12 cellular contexts compared by ENCODE assay signal in the genomic region with DNA sequence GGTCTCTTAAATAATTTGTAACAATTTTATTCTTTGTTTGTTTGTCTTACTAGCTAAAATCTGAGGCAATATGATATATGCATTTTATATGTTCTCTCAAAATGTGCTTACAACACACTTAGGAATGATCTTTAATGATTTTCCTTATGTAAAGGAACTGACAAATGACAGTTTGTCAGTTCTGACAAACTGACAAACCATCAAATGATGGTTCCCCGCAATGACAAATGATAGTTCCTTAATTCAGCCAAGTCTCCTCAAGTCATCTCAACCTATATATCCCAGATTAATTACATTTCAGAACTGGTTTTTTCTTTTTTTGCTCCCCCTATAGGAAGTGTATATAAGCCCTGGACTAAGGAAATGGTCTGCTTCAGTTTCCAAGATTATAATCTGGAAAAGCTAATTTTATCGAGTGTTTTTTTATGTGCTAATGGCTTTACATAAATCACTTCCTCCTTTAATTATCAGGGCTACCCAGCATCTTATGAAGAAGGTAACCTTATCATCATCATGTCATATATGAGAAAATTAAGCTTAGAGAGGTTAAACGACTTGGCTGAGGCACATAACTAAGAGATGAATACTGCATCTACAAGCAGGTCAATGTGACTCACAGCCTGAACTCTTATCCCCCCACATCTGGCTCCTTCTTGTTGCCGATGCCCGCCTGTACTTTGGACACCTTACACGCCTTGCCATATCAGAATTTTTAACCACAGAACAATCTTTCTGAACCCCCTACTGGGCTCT.
"Had no signal": no experiment of that assay in that cellular context is flagged by ENCODE, and none has a peak within 500 bp of the region (broad histone marks: within the 10 kb centered on the region; RNA-seq: fewer than 3 reads in every experiment).

No MANE protein-coding gene starts in this region.

- H3K4me1 Mint-ChIP-seq: natural killer cell had no signal

- H3K4me3 Mint-ChIP-seq: activated CD8-positive, alpha-beta T cell treated with anti-CD3 and anti-CD28 coated beads, Interleukin-2, amount 10 ng/mL, durations not matched to agents 7 days and 5 days; natural killer cell; T-helper 2 cell treated with Interferon-gamma antibody and Interleukin-4, amounts not matched to agents 5 μg/mL and 100 μg/mL, for 36 hours; type B pancreatic cell had no signal

- ATAC-seq: activated CD8-positive, alpha-beta T cell treated with anti-CD3 and anti-CD28 coated beads, Interleukin-2, amount 10 ng/mL, durations not matched to agents 7 days and 5 days; mucosa of descending colon; natural killer cell had no signal

- DNase-seq: activated CD4-positive, alpha-beta T cell treated with anti-CD3 and anti-CD28 coated beads for 4 hours; activated CD8-positive, alpha-beta memory T cell treated with anti-CD3 and anti-CD28 coated beads, Interleukin-2, amount 50 U/mL, for 48 hours; activated CD8-positive, alpha-beta T cell treated with anti-CD3 and anti-CD28 coated beads, Interleukin-2, amount 10 ng/mL, durations not matched to agents 7 days and 5 days; activated naive CD4-positive, alpha-beta T cell; central memory CD4-positive, alpha-beta T cell; mammary epithelial cell; mucosa of descending colon; natural killer cell; stimulated activated CD4-positive, alpha-beta T cell treated with anti-CD3 and anti-CD28 coated beads, Interleukin-12 subunit alpha, Interleukin-12 subunit beta, amount 100 ng/mL, for 4 hours; stimulated activated naive CD4-positive, alpha-beta T cell had no signal

- H3K9me3 Mint-ChIP-seq: T-helper 2 cell treated with Interferon-gamma antibody and Interleukin-4, amounts not matched to agents 5 μg/mL and 100 μg/mL, for 36 hours; type B pancreatic cell had no signal

- H3K36me3 Mint-ChIP-seq: natural killer cell, type B pancreatic cell had no signal

- H3K27ac Mint-ChIP-seq: activated CD8-positive, alpha-beta T cell treated with anti-CD3 and anti-CD28 coated beads, Interleukin-2, amount 10 ng/mL, durations not matched to agents 7 days and 5 days; natural killer cell; T-helper 2 cell treated with Interferon-gamma antibody and Interleukin-4, amounts not matched to agents 5 μg/mL and 100 μg/mL, for 36 hours; type B pancreatic cell had no signal

- H3K4me3 ChIP-seq: mucosa of descending colon had no signal
